ENCODE assay signal across 8 cellular contexts in the genomic region with DNA sequence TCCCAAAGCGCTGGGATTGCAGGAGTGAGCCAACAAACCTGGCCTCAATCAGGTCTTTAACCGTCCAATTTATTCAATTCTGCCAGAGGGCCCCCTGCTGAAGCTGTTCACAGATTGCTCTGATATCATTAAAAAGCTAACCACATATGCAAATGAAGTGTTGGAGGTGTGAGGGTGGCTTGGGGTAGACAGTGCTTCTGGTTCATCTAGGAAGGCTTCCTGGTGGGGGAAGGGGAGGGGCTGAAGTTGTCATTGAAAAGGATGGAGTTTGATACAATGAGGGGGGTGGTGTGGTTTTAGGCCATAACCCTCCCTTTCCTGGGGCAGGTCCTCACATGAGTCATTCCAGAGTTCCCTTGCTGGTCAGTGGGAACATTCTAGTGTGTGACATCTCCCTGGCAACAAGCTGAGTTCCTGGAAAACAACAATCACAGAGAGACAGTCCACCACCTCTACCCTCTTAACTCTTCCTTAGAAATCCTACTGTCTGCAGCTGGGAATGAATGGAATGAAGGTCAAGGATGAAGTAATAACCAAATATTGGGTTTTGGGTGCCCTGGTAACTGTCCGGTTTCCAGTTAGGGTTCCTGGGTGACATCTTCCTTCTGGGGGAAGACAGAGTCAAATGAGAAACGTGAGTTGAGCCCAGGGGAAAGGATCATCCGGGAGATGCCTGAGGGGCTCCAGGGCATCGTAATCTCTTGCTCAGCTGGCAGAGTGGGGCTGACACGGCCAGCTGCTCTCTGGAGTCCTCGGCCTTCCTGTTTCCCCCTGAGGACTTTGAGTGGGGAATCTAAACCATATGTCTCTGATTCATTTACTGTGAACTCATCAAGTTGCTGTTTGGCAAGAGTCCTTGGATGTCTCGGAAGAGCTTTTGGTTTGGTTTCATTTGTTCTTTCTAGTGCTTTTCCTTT. TPM values are rescaled to one million over a fixed set of nuclear protein-coding genes. Genes with fewer than 3 reads are reported as not detected.
DNase-seq lines count a peak whose midpoint lies in the region; ATAC-seq, FAIRE-seq and TF ChIP-seq lines count a peak whose summit lies in the region.

No MANE protein-coding gene starts in this region.

- H3K27ac ChIP-seq in A549 (peak overlapping the region; percentile 74 to 81), OCI-LY7 (ENCODE audit: low read depth, low read length, poor library complexity, severe bottlenecking) (no peak overlapping the region), muscle layer of duodenum (ENCODE audit: low read length) (peak overlapping the region; percentile 87)

- H3K4me3 ChIP-seq in A549 = peak overlapping the region; percentile 26; the same call in 2 of the 3 replicates
- no peak overlapping the region for H3K4me3 ChIP-seq in OCI-LY7 (ENCODE audit: low read depth, low read length, poor library complexity, severe bottlenecking)
- H3K4me3 ChIP-seq in muscle layer of duodenum (ENCODE audit: low read depth in 1 of 2, low read length in 2 of 2) = peak overlapping the region in 1 of 2 donors; percentile 38

- no TSS peak for BruUV-seq in OCI-LY7 (replicated peaks; lab: Mats Ljungman, UMichigan)

- TF ChIP-seq RAD21 in A549 (conservative IDR thresholded peaks at IDR 0.05 in 1 of 2, IDR thresholded peaks at IDR 0.05 in 1 of 2) = no peak; a peak in 1 of 5 replicates

- POLR2A ChIA-PET in A549 (lab: Yijun Ruan, JAX) (interaction anchor here (1.1 to 2.0 kb wide), 5 partner anchors 32 to 124 kb away, joined by 4 to 9 read pairs (median 4); partner anchors contain the start of genes ATF3, BATF3, NSL1 and TATDN3), OCI-LY7 (lab: Charles Lee) (interaction anchor here (0.7 to 1.0 kb wide), 3 partner anchors 55 to 290 kb away, joined by 3 to 4 read pairs (median 3); partner anchors contain the start of genes NSL1 and TATDN3)

- H3K27me3 Mint-ChIP-seq in effector memory CD8-positive, alpha-beta T cell = peaks cover 0 to 13% of the 10 kb centered on the region in 2 donors
- peaks cover 28% of the 10 kb centered on the region for H3K27me3 Mint-ChIP-seq in activated naive CD4-positive, alpha-beta T cell treated with anti-CD3 and anti-CD28 coated beads, Interleukin-2, amount 10 ng/mL, durations not matched to agents 7 days and 5 days

- ATAC-seq in A549 (peak; percentile 69 to 75), GM21515 (IDR thresholded peaks at IDR 0.05; ENCODE audit: unreplicated experiment) (peak; percentile 43), HG02678 (IDR thresholded peaks at IDR 0.05; ENCODE audit: unreplicated experiment) (no peak)
- ATAC-seq in effector memory CD8-positive, alpha-beta T cell (replicated peaks) = peak; percentile 63

- no peak overlapping the region for H2AFZ ChIP-seq in OCI-LY7 (ENCODE audit: low read length)

- H3K36me3 ChIP-seq in OCI-LY7 (ENCODE audit: insufficient read depth, low read length) (no peaks in the 10 kb centered on the region), muscle layer of duodenum (ENCODE audit: control insufficient read depth in 1 of 2, insufficient read depth in 2 of 2, low read length in 2 of 2) (peaks cover 0 to 4% of the 10 kb centered on the region in 2 donors)

- H3K36me3 Mint-ChIP-seq in effector memory CD8-positive, alpha-beta T cell (ENCODE audit: insufficient read depth) = peaks cover 3% of the 10 kb centered on the region
- H3K36me3 Mint-ChIP-seq in activated naive CD4-positive, alpha-beta T cell treated with anti-CD3 and anti-CD28 coated beads, Interleukin-2, amount 10 ng/mL, durations not matched to agents 7 days and 5 days = no peaks in the 10 kb centered on the region

- H3K4me1 Mint-ChIP-seq in effector memory CD8-positive, alpha-beta T cell (ENCODE audit: low read depth in 2 of 2) = peaks cover 14 to 19% of the 10 kb centered on the region in 2 donors
- peaks cover 16% of the 10 kb centered on the region for H3K4me1 Mint-ChIP-seq in activated naive CD4-positive, alpha-beta T cell treated with anti-CD3 and anti-CD28 coated beads, Interleukin-2, amount 10 ng/mL, durations not matched to agents 7 days and 5 days

- H4K20me1 ChIP-seq in OCI-LY7 (ENCODE audit: insufficient read depth, low read length) = no peaks in the 10 kb centered on the region

- 28% methylated on average over 9 of the region's 9 CpGs for WGBS in A549 (ENCODE audit: missing lambda C conversion rate)

- no peaks in the 10 kb centered on the region for H3K79me2 ChIP-seq in OCI-LY7 (ENCODE audit: insufficient read depth, low read depth, low read length)

- DNase-seq in A549 (ENCODE audit: low read depth in 1 of 2, low spot score in 1 of 2) = peak; percentile 78 to 92
- DNase-seq in OCI-LY7 (ENCODE audit: low spot score) = peak; percentile 35
- DNase-seq in effector memory CD8-positive, alpha-beta T cell = no peak
- no peak for DNase-seq in activated CD8-positive, alpha-beta memory T cell treated with anti-CD3 and anti-CD28 coated beads, Interleukin-2, amount 50 U/mL, for 4 hours
- DNase-seq in activated naive CD4-positive, alpha-beta T cell treated with anti-CD3 and anti-CD28 coated beads, Interleukin-2, amount 10 ng/mL, durations not matched to agents 7 days and 5 days = no peak

- peak overlapping the region in 1 of 2 donors; percentile 20 for H3K27ac Mint-ChIP-seq in effector memory CD8-positive, alpha-beta T cell
- no peak overlapping the region for H3K27ac Mint-ChIP-seq in activated naive CD4-positive, alpha-beta T cell treated with anti-CD3 and anti-CD28 coated beads, Interleukin-2, amount 10 ng/mL, durations not matched to agents 7 days and 5 days

- no peaks in the 10 kb centered on the region for H3K9me3 Mint-ChIP-seq in effector memory CD8-positive, alpha-beta T cell
- no peaks in the 10 kb centered on the region for H3K9me3 Mint-ChIP-seq in activated naive CD4-positive, alpha-beta T cell treated with anti-CD3 and anti-CD28 coated beads, Interleukin-2, amount 10 ng/mL, durations not matched to agents 7 days and 5 days

- peak in 1 of 2 experiments; percentile 62; a peak in 1 of 5 replicates for TF ChIP-seq EP300 in A549 (IDR thresholded peaks at IDR 0.05)

- no peak for TF ChIP-seq POLR2A in A549 (IDR thresholded peaks at IDR 0.05; ENCODE audit: low read length)

- H3K4me2 ChIP-seq in A549 (peak overlapping the region; percentile 91), OCI-LY7 (ENCODE audit: low read length) (no peak overlapping the region)

- intact Hi-C loops in OCI-LY7 (cut with micrococcal nuclease; ENCODE audit: unreplicated experiment) = loop anchor here (5.0 kb wide), 2 partner anchors 60 to 95 kb away; partner anchors contain the start of gene ATF3

- H3K9me3 ChIP-seq in A549 (no peaks in the 10 kb centered on the region), OCI-LY7 (ENCODE audit: low read length) (no peaks in the 10 kb centered on the region), muscle layer of duodenum (ENCODE audit: control insufficient read depth in 1 of 2, low read length in 2 of 2) (no peaks in the 10 kb centered on the region)

- no peaks in the 10 kb centered on the region for H3K9me2 ChIP-seq in OCI-LY7 (ENCODE audit: insufficient read depth, low read length)

- no peak for FAIRE-seq in A549 (lab: Jason Lieb, UNC)

- TF ChIP-seq CTCF in A549 (IDR thresholded peaks at IDR 0.05) (no peak), OCI-LY7 (conservative IDR thresholded peaks at IDR 0.05; ENCODE audit: low read length) (no peak)

- CTCF ChIA-PET in A549 (lab: Yijun Ruan, JAX) (interaction anchor here (0.6 to 5.3 kb wide), 16 partner anchors 10 to 328 kb away, joined by 3 to 115 read pairs (median 4); no protein-coding TSS in a partner anchor), OCI-LY7 (lab: Charles Lee; ENCODE audit: unreplicated experiment) (interaction anchor here (0.9 kb wide), 2 partner anchors 13 to 330 kb away, joined by 3 read pairs; no protein-coding TSS in a partner anchor)
- CTCF ChIA-PET in activated naive CD4-positive, alpha-beta T cell treated with anti-CD3 and anti-CD28 coated beads, Interleukin-2, amount 10 ng/mL, durations not matched to agents 7 days and 5 days (lab: Charles Lee) = interaction anchor here (0.9 to 5.7 kb wide), 8 partner anchors 10 to 327 kb away, joined by 3 to 92 read pairs (median 3); no protein-coding TSS in a partner anchor

- no peak overlapping the region for H3K4me3 Mint-ChIP-seq in effector memory CD8-positive, alpha-beta T cell
- no peak overlapping the region for H3K4me3 Mint-ChIP-seq in activated naive CD4-positive, alpha-beta T cell treated with anti-CD3 and anti-CD28 coated beads, Interleukin-2, amount 10 ng/mL, durations not matched to agents 7 days and 5 days

- no peaks in the 10 kb centered on the region for H3K27me3 ChIP-seq in muscle layer of duodenum (ENCODE audit: low read depth, low read length)

- H3K4me1 ChIP-seq in A549 = peaks cover 53% of the 10 kb centered on the region
- H3K4me1 ChIP-seq in OCI-LY7 (ENCODE audit: insufficient read depth, low read length, poor library complexity, severe bottlenecking) = peaks cover 17% of the 10 kb centered on the region
- H3K4me1 ChIP-seq in muscle layer of duodenum (ENCODE audit: control insufficient read depth in 1 of 2, insufficient read depth in 2 of 2, low read length in 2 of 2) = peaks cover 10 to 21% of the 10 kb centered on the region in 2 donors

TF ChIP-seq in A549, 52 proteins besides CTCF, POLR2A, EP300 and RAD21 (continues in another document):
- TF ChIP-seq MAFK (IDR thresholded peaks at IDR 0.05; ENCODE audit: partially characterized antibody) = no peak
- TF ChIP-seq JUNB (IDR thresholded peaks at IDR 0.05) = peak; percentile 63; the same call in 1 of the 2 replicates

RNA-seq across cellular contexts. Expression of gene BATF3, which starts 32.2 kb away (rescaled TPM):
- polyA plus RNA-seq in A549 (2011; rRNA removed) (6.4 and 7.9 TPM in 2 replicates), A549 (2017; fragmentation: RNase III; extraction: RNeasy Plus Mini Kit Qiagen cat#74134 plus additional on column Dnase treatment) (6.6 to 8.9 TPM (median 7.0 TPM) in 3 replicates)
- polyA plus RNA-seq in A549 (2012; cell fraction: cytosol; rRNA removed) = 16.2 and 19.1 TPM in 2 replicates
- polyA plus RNA-seq in A549 (2012; cell fraction: nucleus; rRNA removed) = 21.5 and 21.8 TPM in 2 replicates
- 2.6 and 3.7 TPM in 2 replicates for polyA minus RNA-seq in A549 (2011; rRNA and poly(A)+ RNA removed)
- 2.1 and 2.3 TPM in 2 replicates for total RNA-seq in OCI-LY7 (2014; rRNA removed; shearing (Covaris generic))
- 3.1 and 4.2 TPM in 2 replicates for total RNA-seq in OCI-LY7 (2022)

RNA-seq across cellular contexts. Expression of gene ATF3, which starts 58.9 kb away (rescaled TPM):
- polyA plus RNA-seq in A549 (2011; rRNA removed) = 33.4 and 62.9 TPM in 2 replicates
- polyA plus RNA-seq in A549 (2012; cell fraction: cytosol; rRNA removed) = 29.2 and 44.9 TPM in 2 replicates
- polyA plus RNA-seq in A549 (2012; cell fraction: nucleus; rRNA removed) = 81.6 and 101 TPM in 2 replicates
- 4.4 to 5.0 TPM (median 4.7 TPM) in 3 replicates for polyA plus RNA-seq in A549 (2017; fragmentation: RNase III; extraction: RNeasy Plus Mini Kit Qiagen cat#74134 plus additional on column Dnase treatment)
- 106 and 171 TPM in 2 replicates for polyA minus RNA-seq in A549 (2011; rRNA and poly(A)+ RNA removed)
- 2.7 and 4.7 TPM in 2 replicates for total RNA-seq in OCI-LY7 (2014; rRNA removed; shearing (Covaris generic))
- 2.9 and 3.7 TPM in 2 replicates for total RNA-seq in OCI-LY7 (2022)

Comparison
In these comparisons a context has a peak if more than half of its experiments do, and no peak if none do; other contexts are left out.
1. DNase-seq: peak in A549 (2 of 2) and OCI-LY7 (single experiment); none in effector memory CD8-positive, alpha-beta T cell (0 of 3), activated CD8-positive, alpha-beta memory T cell treated with anti-CD3 and anti-CD28 coated beads, Interleukin-2, amount 50 U/mL, for 4 hours (single experiment) and activated naive CD4-positive, alpha-beta T cell treated with anti-CD3 and anti-CD28 coated beads, Interleukin-2, amount 10 ng/mL, durations not matched to agents 7 days and 5 days (single experiment).